ENCODE assay signal across 22 cellular contexts in the genomic region with DNA sequence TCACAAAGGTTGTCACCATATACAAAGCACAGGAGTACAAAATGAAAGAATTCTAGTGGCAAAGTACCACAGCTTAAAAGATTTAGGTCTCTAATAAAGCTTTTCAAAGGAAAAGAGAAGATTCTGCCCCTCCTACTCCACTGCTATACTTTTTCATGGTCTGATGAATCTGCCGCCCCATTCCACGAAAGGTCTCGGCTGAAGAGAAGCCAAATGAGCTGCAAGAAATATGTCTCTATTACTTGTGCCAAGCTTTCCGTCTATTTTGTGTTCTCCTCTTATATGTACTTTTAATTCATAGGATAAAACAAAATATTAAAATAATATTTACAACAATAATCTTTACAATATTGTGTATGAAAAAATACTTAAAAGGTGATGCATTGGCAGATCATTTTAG.
DNase-seq lines count a peak whose midpoint lies in the region; ATAC-seq and TF ChIP-seq lines count a peak whose summit lies in the region.
"Had no signal": no experiment of that assay in that cellular context is flagged by ENCODE, and none has a peak within 500 bp of the region (broad histone marks: within the 10 kb centered on the region; RNA-seq: fewer than 3 reads in every experiment).

No MANE protein-coding gene starts in this region.

- H3K4me1 ChIP-seq in gastroesophageal sphincter: no peaks in the 10 kb centered on the region
- H3K4me1 ChIP-seq: right atrium auricular region, upper lobe of left lung had no signal

- no peak for ATAC-seq in gastroesophageal sphincter
- no peak for ATAC-seq in HG03354 (IDR thresholded peaks at IDR 0.05; ENCODE audit: poor library complexity, severe bottlenecking, unreplicated experiment)
- ATAC-seq: A549; activated CD4-positive, CD25-positive, alpha-beta regulatory T cell treated with anti-CD3 and anti-CD28 coated beads, Interleukin-2, amount 50 U/mL, for 24 hours; activated T-cell treated with anti-CD3 and anti-CD28 coated beads, Interleukin-2, amount 50 U/mL, for 72 hours; SK-N-SH treated with all-trans-retinoic acid at 6 μM for 48 hours had no signal

- H3K9me3 ChIP-seq in gastroesophageal sphincter: no peaks in the 10 kb centered on the region
- H3K9me3 ChIP-seq: A549, right atrium auricular region, upper lobe of left lung had no signal

- TF ChIP-seq CTCF in gastroesophageal sphincter (IDR thresholded peaks at IDR 0.05): no peak

- no peak for TF ChIP-seq POLR2A in gastroesophageal sphincter (IDR thresholded peaks at IDR 0.05)

- 34 to 39% methylated on average over 4 of the region's 4 CpGs for WGBS in gastroesophageal sphincter (ENCODE audit: low coverage in 1 of 2), 2 donors

- TF ChIP-seq EP300 in gastroesophageal sphincter (IDR thresholded peaks at IDR 0.05): no peak

- peak; percentile 27 for DNase-seq in ACHN
- DNase-seq in OCI-M1 (lab: John Stamatoyannopoulos, UW): peak; percentile 62
- no peak for DNase-seq in skeletal muscle cell (ENCODE audit: low read depth)
- DNase-seq in NCI-H1694 treated with DMSO at 0.1 percent for 48 hours (lab: John Stamatoyannopoulos, UW): no peak
- no peak for DNase-seq in NCI-H2227 (lab: John Stamatoyannopoulos, UW; ENCODE audit: unreplicated experiment)
- no peak for DNase-seq in GM03348 (ENCODE audit: low spot score)
- DNase-seq: activated CD8-positive, alpha-beta memory T cell treated with anti-CD3 and anti-CD28 coated beads for 24 hours; activated naive CD4-positive, alpha-beta T cell treated with anti-CD3 and anti-CD28 coated beads, Interleukin-2, amount 50 U/mL, for 16 hours; activated T-cell treated with anti-CD3 and anti-CD28 coated beads, Interleukin-2, amount 50 U/mL, for 72 hours; cortex of kidney; GDM1; H9; RPMI8226; stimulated activated naive CD4-positive, alpha-beta T cell; T-helper 9 cell; upper lobe of left lung had no signal

- H3K27me3 ChIP-seq in gastroesophageal sphincter: no peaks in the 10 kb centered on the region
- H3K27me3 ChIP-seq: right atrium auricular region, upper lobe of left lung had no signal

- no peak overlapping the region for H3K27ac ChIP-seq in gastroesophageal sphincter
- H3K27ac ChIP-seq: A549, right atrium auricular region, upper lobe of left lung had no signal

- H3K36me3 ChIP-seq in gastroesophageal sphincter: no peaks in the 10 kb centered on the region
- H3K36me3 ChIP-seq: upper lobe of left lung had no signal

- in situ Hi-C loops in ACHN (cut with HindIII; ENCODE audit: low pct_ligation_motif_present, low pct_unique_long_range_greater_than_20kb, low sequenced_read_pairs): no loop called here

- H3K4me3 ChIP-seq in gastroesophageal sphincter (peak overlapping the region; percentile 0 to 7), skeletal muscle cell (ENCODE audit: low read depth, low read length) (peak overlapping the region; percentile 1)
- H3K4me3 ChIP-seq: A549, right atrium auricular region had no signal

Comparison
In these comparisons a context has a peak if more than half of its experiments do, and no peak if none do; other contexts are left out.
1. DNase-seq: peak in ACHN (single experiment) and OCI-M1 (single experiment); none in skeletal muscle cell (single experiment), NCI-H1694 treated with DMSO at 0.1 percent for 48 hours (single experiment), NCI-H2227 (single experiment) and GM03348 (single experiment).